9 cellular contexts compared by ENCODE assay signal in the genomic region with DNA sequence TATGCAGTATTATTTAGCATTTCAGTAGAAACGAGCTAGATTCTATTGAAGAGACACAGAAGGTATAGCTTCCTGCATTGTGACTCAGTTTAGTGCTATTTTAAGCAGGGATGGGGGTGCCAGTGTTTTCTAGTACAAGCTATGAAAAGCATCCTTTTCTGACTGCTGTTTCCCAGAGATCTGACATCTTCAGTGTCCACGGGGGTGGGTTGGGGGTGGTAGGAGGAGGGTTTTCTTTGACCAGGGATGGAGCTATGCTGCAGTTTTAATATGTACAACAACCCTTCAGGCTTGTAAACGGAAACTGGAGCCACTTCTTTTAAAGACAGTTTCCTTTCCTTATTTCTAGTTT. TPM values are rescaled to one million over a fixed set of nuclear protein-coding genes. Genes with fewer than 3 reads are reported as not detected.
A peak's percentile ranks its signal among the peaks of the same experiment; 100 is the strongest.
DNase-seq lines count a peak whose midpoint lies in the region; ATAC-seq lines count a peak whose summit lies in the region.
"Had no signal": no experiment of that assay in that cellular context is flagged by ENCODE, and none has a peak within 500 bp of the region (broad histone marks: within the 10 kb centered on the region; RNA-seq: fewer than 3 reads in every experiment).

No MANE protein-coding gene starts in this region.

- DNase-seq in GM23248 (peak; percentile 86), SJCRH30 (peak; percentile 17 to 22), right cardiac atrium (peak in 1 of 3 donors; percentile 35), SKM-1 (lab: John Stamatoyannopoulos, UW; ENCODE audit: unreplicated experiment) (no peak), T-helper 17 cell (no peak)
- DNase-seq: effector memory CD8-positive, alpha-beta T cell had no signal

- H3K36me3 ChIP-seq in GM23248 (ENCODE audit: low read depth) (no peaks in the 10 kb centered on the region), SJCRH30 (no peaks in the 10 kb centered on the region)

- H3K27ac ChIP-seq in GM23248 (peak overlapping the region; percentile 99), SJCRH30 (peak overlapping the region; percentile 61), right cardiac atrium (ENCODE audit: low read length) (no peak overlapping the region), skin epidermis (peak overlapping the region in 12 of 21 experiments; percentile 15 to 91 (median 77))

- peak overlapping the region; percentile 99 for H2AFZ ChIP-seq in GM23248

- H3K27ac Mint-ChIP-seq in T-helper 17 cell, result no peak overlapping the region
- H3K27ac Mint-ChIP-seq: effector memory CD8-positive, alpha-beta T cell; WTC11 had no signal

- H3K27me3 Mint-ChIP-seq in T-helper 17 cell, result peaks cover 5% of the 10 kb centered on the region
- H3K27me3 Mint-ChIP-seq: effector memory CD8-positive, alpha-beta T cell had no signal

- no peak overlapping the region for H3K4me3 Mint-ChIP-seq in T-helper 17 cell
- H3K4me3 Mint-ChIP-seq: effector memory CD8-positive, alpha-beta T cell had no signal

- in situ Hi-C loops in GM23248 (cut with MboI), result no loop called here

- H4K20me1 ChIP-seq in GM23248 (ENCODE audit: insufficient read depth), result no peaks in the 10 kb centered on the region

- intact Hi-C loops in right cardiac atrium (cut with DNase I), result no loop called here

- peaks cover 38% of the 10 kb centered on the region for H3F3A ChIP-seq in GM23248 (ENCODE audit: insufficient read depth)

- H3K9me2 ChIP-seq in GM23248 (ENCODE audit: insufficient read depth), result no peaks in the 10 kb centered on the region

- H3K27me3 ChIP-seq in GM23248 (replicated peaks; ENCODE audit: insufficient read depth) (no peaks in the 10 kb centered on the region), SJCRH30 (no peaks in the 10 kb centered on the region), right cardiac atrium (ENCODE audit: control insufficient read depth, insufficient read depth) (no peaks in the 10 kb centered on the region)

- H3K9me3 ChIP-seq in GM23248 (ENCODE audit: low read depth) (no peaks in the 10 kb centered on the region), SJCRH30 (replicated peaks) (no peaks in the 10 kb centered on the region), right cardiac atrium (ENCODE audit: control insufficient read depth, low read length) (no peaks in the 10 kb centered on the region), T-helper 17 cell (ENCODE audit: control insufficient read depth, low read length, poor library complexity, severe bottlenecking) (no peaks in the 10 kb centered on the region)

- ATAC-seq in right cardiac atrium, result no peak
- no peak for ATAC-seq in GM18517 (IDR thresholded peaks at IDR 0.05; ENCODE audit: unreplicated experiment)
- ATAC-seq in T-helper 17 cell, result no peak

- H3K79me2 ChIP-seq in GM23248 (ENCODE audit: insufficient read depth), result peaks cover 11% of the 10 kb centered on the region

- 0% methylated on average over 3 of the region's 3 CpGs for WGBS in GM23248 (ENCODE audit: low coverage in 1 of 2, low lambda C conversion rate in 2 of 2, missing lambda C conversion rate in 2 of 2), 2 experiments
- WGBS in right cardiac atrium, result 1% methylated on average over 3 of the region's 3 CpGs

- peaks cover 15% of the 10 kb centered on the region for H3K4me1 Mint-ChIP-seq in T-helper 17 cell

- H3K4me3 ChIP-seq in GM23248, result peak overlapping the region; percentile 96
- peak overlapping the region; percentile 70 for H3K4me3 ChIP-seq in SJCRH30
- H3K4me3 ChIP-seq in right cardiac atrium (ENCODE audit: low read length), result peak overlapping the region; percentile 57
- peak overlapping the region in 5 of 7 experiments; percentile 50 to 78 (median 55) for H3K4me3 ChIP-seq in skin epidermis

- peaks cover 3% of the 10 kb centered on the region for H3K36me3 Mint-ChIP-seq in T-helper 17 cell (ENCODE audit: low read depth)
- H3K36me3 Mint-ChIP-seq: WTC11 had no signal

- H3K4me2 ChIP-seq in GM23248 (ENCODE audit: unreplicated experiment), result peak overlapping the region; percentile 95

- peak overlapping the region; percentile 64 for H3K9ac ChIP-seq in GM23248

- H3K4me1 ChIP-seq in GM23248 (ENCODE audit: insufficient read depth) (peaks cover 23% of the 10 kb centered on the region), SJCRH30 (no peaks in the 10 kb centered on the region), right cardiac atrium (ENCODE audit: control insufficient read depth, insufficient read depth, low read length) (no peaks in the 10 kb centered on the region)

RNA-seq across cellular contexts. Expression of a gene that starts 2.7 kb away (rescaled TPM):
- 15.7 and 20.0 TPM in 2 replicates for total RNA-seq in GM23248 (2014; rRNA removed; shearing (Covaris generic))
- polyA plus RNA-seq in GM23248 (2016; fragmentation: Nextera tagmentation; extraction: Ambion mirVana) (12.2 and 14.3 TPM in 2 replicates), right cardiac atrium (9.1 TPM)
- total RNA-seq in SJCRH30 (2014; rRNA removed; shearing (Covaris generic)), result 0.99 and 1.2 TPM in 2 replicates
- total RNA-seq in right cardiac atrium (10 to 100 TPM; 17.2 to 26.1 (median 24.9) TPM), T-helper 17 cell (under 1 TPM in 1 of 2 donors, not detected in 1; 0.08 TPM)

Comparison
In these comparisons a context has a peak if more than half of its experiments do, and no peak if none do; other contexts are left out.
1. DNase-seq: peak in GM23248 (single experiment) and SJCRH30 (2 of 2); none in SKM-1 (single experiment) and T-helper 17 cell (0 of 3).
2. Peak in every context shown above with its lines, with median percentiles within 50 percentile points of each other: H3K4me3 ChIP-seq.